2 cellular contexts compared by ENCODE assay signal in the genomic region with DNA sequence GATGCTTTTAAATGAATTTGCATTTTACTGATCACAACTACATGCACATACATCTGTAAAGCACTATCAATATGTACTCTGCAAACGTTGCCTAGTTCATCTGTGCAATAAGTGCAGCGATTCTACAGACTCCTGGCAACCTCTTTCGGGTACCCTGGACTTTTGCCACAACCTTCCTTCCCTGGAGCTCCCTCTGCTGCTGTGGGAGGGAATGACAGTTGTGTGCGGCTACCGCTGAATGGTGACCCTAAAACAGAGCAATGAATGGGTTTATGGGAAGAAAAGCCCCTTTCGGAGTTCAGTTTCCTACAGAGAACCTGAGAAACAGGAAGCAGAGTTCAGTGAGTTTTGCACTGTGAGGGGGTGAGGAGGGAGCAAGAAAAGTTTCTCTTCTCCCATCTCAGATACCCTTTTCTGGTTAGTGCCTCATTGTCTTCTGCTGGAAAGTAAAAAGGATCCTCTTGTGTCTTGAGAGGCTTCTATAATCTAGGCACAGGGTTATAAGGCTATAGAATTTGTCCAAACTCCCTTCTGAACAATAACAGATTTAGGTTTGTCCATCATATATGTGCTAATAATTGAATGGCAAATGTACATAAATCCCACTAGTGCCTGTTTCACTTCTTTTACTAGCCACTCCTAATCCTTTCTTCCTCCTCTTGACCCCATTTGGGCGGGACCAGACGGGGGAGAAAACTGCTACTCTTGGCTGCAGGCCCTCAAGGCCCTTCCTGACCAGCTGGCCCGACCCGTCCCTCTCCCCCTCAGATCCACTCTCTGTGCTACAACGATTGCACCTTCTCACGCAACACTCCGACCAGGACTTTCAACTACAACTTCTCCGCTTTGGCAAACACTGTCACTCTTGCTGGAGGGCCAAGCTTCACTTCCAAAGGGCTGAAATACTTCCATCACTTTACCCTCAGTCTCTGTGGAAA.
TF ChIP-seq lines count a peak whose summit lies in the region.

No MANE protein-coding gene starts in this region.

TF ChIP-seq in SK-N-SH, 30 proteins besides CTCF, POLR2A, EP300 and RAD21 (continued from another document):
- TF ChIP-seq, protein P1, sequence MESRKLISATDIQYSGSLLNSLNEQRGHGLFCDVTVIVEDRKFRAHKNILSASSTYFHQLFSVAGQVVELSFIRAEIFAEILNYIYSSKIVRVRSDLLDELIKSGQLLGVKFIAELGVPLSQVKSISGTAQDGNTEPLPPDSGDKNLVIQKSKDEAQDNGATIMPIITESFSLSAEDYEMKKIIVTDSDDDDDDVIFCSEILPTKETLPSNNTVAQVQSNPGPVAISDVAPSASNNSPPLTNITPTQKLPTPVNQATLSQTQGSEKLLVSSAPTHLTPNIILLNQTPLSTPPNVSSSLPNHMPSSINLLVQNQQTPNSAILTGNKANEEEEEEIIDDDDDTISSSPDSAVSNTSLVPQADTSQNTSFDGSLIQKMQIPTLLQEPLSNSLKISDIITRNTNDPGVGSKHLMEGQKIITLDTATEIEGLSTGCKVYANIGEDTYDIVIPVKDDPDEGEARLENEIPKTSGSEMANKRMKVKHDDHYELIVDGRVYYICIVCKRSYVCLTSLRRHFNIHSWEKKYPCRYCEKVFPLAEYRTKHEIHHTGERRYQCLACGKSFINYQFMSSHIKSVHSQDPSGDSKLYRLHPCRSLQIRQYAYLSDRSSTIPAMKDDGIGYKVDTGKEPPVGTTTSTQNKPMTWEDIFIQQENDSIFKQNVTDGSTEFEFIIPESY (IDR thresholded peaks at IDR 0.05; ENCODE audit: borderline replicate concordance, low read depth), result no peak
- TF ChIP-seq TCF12 (IDR thresholded peaks at IDR 0.05) (no peak), POLR2AphosphoS5 (IDR thresholded peaks at IDR 0.05; ENCODE audit: low read depth, low read length) (no peak), NRF1 (IDR thresholded peaks at IDR 0.05; ENCODE audit: low read depth, low read length) (no peak), TAF1 (IDR thresholded peaks at IDR 0.05; ENCODE audit: borderline replicate concordance, low read depth, low read length) (no peak), TEAD4 (IDR thresholded peaks at IDR 0.05; ENCODE audit: borderline replicate concordance, insufficient read depth) (no peak), GABPA (IDR thresholded peaks at IDR 0.05; ENCODE audit: low read depth) (no peak), RCOR1 (IDR thresholded peaks at IDR 0.05; ENCODE audit: low read length) (no peak), JUND (IDR thresholded peaks at IDR 0.05) (no peak), RFX5 (IDR thresholded peaks at IDR 0.05; ENCODE audit: low read length) (no peak), MXI1 (IDR thresholded peaks at IDR 0.05; ENCODE audit: low read depth, low read length) (no peak)
- TF ChIP-seq, protein P2, sequence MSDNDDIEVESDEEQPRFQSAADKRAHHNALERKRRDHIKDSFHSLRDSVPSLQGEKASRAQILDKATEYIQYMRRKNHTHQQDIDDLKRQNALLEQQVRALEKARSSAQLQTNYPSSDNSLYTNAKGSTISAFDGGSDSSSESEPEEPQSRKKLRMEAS (IDR thresholded peaks at IDR 0.05; ENCODE audit: low read depth), result no peak
- TF ChIP-seq, protein P3, sequence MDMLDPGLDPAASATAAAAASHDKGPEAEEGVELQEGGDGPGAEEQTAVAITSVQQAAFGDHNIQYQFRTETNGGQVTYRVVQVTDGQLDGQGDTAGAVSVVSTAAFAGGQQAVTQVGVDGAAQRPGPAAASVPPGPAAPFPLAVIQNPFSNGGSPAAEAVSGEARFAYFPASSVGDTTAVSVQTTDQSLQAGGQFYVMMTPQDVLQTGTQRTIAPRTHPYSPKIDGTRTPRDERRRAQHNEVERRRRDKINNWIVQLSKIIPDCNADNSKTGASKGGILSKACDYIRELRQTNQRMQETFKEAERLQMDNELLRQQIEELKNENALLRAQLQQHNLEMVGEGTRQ (IDR thresholded peaks at IDR 0.05; ENCODE audit: borderline replicate concordance, low read depth, low read length), result no peak
- TF ChIP-seq, protein P4, sequence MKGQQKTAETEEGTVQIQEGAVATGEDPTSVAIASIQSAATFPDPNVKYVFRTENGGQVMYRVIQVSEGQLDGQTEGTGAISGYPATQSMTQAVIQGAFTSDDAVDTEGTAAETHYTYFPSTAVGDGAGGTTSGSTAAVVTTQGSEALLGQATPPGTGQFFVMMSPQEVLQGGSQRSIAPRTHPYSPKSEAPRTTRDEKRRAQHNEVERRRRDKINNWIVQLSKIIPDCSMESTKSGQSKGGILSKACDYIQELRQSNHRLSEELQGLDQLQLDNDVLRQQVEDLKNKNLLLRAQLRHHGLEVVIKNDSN (IDR thresholded peaks at IDR 0.05; ENCODE audit: borderline replicate concordance, low read depth), result no peak

TF ChIP-seq in SK-N-SH treated with all-trans-retinoic acid at 6 μM for 48 hours, 23 proteins besides CTCF, POLR2A, EP300 and RAD21 (continued from another document):
- TF ChIP-seq, protein P5, sequence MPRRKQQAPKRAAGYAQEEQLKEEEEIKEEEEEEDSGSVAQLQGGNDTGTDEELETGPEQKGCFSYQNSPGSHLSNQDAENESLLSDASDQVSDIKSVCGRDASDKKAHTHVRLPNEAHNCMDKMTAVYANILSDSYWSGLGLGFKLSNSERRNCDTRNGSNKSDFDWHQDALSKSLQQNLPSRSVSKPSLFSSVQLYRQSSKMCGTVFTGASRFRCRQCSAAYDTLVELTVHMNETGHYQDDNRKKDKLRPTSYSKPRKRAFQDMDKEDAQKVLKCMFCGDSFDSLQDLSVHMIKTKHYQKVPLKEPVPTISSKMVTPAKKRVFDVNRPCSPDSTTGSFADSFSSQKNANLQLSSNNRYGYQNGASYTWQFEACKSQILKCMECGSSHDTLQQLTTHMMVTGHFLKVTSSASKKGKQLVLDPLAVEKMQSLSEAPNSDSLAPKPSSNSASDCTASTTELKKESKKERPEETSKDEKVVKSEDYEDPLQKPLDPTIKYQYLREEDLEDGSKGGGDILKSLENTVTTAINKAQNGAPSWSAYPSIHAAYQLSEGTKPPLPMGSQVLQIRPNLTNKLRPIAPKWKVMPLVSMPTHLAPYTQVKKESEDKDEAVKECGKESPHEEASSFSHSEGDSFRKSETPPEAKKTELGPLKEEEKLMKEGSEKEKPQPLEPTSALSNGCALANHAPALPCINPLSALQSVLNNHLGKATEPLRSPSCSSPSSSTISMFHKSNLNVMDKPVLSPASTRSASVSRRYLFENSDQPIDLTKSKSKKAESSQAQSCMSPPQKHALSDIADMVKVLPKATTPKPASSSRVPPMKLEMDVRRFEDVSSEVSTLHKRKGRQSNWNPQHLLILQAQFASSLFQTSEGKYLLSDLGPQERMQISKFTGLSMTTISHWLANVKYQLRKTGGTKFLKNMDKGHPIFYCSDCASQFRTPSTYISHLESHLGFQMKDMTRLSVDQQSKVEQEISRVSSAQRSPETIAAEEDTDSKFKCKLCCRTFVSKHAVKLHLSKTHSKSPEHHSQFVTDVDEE (CRISPR knock-in tag; IDR thresholded peaks at IDR 0.05), result no peak
- TF ChIP-seq CSDC2 (CRISPR knock-in tag; IDR thresholded peaks at IDR 0.05) (no peak), RARB (CRISPR knock-in tag; IDR thresholded peaks at IDR 0.05) (no peak), BACH2 (CRISPR knock-in tag; IDR thresholded peaks at IDR 0.05; ENCODE audit: borderline replicate concordance) (no peak), ISL1 (CRISPR knock-in tag; IDR thresholded peaks at IDR 0.05) (no peak)
- TF ChIP-seq, protein P6, sequence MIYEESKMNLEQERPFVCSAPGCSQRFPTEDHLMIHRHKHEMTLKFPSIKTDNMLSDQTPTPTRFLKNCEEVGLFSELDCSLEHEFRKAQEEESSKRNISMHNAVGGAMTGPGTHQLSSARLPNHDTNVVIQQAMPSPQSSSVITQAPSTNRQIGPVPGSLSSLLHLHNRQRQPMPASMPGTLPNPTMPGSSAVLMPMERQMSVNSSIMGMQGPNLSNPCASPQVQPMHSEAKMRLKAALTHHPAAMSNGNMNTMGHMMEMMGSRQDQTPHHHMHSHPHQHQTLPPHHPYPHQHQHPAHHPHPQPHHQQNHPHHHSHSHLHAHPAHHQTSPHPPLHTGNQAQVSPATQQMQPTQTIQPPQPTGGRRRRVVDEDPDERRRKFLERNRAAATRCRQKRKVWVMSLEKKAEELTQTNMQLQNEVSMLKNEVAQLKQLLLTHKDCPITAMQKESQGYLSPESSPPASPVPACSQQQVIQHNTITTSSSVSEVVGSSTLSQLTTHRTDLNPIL (CRISPR knock-in tag; IDR thresholded peaks at IDR 0.05; ENCODE audit: low read depth), result no peak
- TF ChIP-seq, protein P7, sequence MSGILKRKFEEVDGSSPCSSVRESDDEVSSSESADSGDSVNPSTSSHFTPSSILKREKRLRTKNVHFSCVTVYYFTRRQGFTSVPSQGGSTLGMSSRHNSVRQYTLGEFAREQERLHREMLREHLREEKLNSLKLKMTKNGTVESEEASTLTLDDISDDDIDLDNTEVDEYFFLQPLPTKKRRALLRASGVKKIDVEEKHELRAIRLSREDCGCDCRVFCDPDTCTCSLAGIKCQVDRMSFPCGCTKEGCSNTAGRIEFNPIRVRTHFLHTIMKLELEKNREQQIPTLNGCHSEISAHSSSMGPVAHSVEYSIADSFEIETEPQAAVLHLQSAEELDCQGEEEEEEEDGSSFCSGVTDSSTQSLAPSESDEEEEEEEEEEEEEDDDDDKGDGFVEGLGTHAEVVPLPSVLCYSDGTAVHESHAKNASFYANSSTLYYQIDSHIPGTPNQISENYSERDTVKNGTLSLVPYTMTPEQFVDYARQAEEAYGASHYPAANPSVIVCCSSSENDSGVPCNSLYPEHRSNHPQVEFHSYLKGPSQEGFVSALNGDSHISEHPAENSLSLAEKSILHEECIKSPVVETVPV (CRISPR knock-in tag; IDR thresholded peaks at IDR 0.05), result no peak
